Comparison of ENCODE assay signal across 1 cellular context in genomic region chr3:69143605-69144004, GRCh38.
TF ChIP-seq lines count a peak whose summit lies in the region.

No MANE protein-coding gene starts in this region.

TF ChIP-seq in K562, 482 proteins besides CTCF, POLR2A, EP300 and RAD21 (continued from another document and continues in another):
- TF ChIP-seq, protein P1, sequence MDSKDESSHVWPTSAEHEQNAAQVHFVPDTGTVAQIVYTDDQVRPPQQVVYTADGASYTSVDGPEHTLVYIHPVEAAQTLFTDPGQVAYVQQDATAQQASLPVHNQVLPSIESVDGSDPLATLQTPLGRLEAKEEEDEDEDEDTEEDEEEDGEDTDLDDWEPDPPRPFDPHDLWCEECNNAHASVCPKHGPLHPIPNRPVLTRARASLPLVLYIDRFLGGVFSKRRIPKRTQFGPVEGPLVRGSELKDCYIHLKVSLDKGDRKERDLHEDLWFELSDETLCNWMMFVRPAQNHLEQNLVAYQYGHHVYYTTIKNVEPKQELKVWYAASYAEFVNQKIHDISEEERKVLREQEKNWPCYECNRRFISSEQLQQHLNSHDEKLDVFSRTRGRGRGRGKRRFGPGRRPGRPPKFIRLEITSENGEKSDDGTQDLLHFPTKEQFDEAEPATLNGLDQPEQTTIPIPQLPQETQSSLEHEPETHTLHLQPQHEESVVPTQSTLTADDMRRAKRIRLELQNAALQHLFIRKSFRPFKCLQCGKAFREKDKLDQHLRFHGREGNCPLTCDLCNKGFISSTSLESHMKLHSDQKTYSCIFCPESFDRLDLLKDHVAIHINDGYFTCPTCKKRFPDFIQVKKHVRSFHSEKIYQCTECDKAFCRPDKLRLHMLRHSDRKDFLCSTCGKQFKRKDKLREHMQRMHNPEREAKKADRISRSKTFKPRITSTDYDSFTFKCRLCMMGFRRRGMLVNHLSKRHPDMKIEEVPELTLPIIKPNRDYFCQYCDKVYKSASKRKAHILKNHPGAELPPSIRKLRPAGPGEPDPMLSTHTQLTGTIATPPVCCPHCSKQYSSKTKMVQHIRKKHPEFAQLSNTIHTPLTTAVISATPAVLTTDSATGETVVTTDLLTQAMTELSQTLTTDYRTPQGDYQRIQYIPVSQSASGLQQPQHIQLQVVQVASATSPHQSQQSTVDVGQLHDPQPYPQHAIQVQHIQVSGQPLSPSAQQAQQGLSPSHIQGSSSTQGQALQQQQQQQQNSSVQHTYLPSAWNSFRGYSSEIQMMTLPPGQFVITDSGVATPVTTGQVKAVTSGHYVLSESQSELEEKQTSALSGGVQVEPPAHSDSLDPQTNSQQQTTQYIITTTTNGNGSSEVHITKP (IDR thresholded peaks at IDR 0.05; ENCODE audit: partially characterized antibody), result no peak
- TF ChIP-seq HMGN3 (IDR thresholded peaks at IDR 0.05; ENCODE audit: borderline replicate concordance, extremely low read depth, insufficient read length, low read depth, low read length), result no peak
- TF ChIP-seq MNT (conservative IDR thresholded peaks at IDR 0.05), result no peak
- TF ChIP-seq ZNF644 (tag; IDR thresholded peaks at IDR 0.05; ENCODE audit: low read depth), result peak; percentile 61; the same call in 1 of the 2 replicates
- no peak for TF ChIP-seq ATF2 (CRISPR knock-in tag; IDR thresholded peaks at IDR 0.05)
- TF ChIP-seq, protein P2, sequence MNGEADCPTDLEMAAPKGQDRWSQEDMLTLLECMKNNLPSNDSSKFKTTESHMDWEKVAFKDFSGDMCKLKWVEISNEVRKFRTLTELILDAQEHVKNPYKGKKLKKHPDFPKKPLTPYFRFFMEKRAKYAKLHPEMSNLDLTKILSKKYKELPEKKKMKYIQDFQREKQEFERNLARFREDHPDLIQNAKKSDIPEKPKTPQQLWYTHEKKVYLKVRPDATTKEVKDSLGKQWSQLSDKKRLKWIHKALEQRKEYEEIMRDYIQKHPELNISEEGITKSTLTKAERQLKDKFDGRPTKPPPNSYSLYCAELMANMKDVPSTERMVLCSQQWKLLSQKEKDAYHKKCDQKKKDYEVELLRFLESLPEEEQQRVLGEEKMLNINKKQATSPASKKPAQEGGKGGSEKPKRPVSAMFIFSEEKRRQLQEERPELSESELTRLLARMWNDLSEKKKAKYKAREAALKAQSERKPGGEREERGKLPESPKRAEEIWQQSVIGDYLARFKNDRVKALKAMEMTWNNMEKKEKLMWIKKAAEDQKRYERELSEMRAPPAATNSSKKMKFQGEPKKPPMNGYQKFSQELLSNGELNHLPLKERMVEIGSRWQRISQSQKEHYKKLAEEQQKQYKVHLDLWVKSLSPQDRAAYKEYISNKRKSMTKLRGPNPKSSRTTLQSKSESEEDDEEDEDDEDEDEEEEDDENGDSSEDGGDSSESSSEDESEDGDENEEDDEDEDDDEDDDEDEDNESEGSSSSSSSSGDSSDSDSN (IDR thresholded peaks at IDR 0.05; ENCODE audit: borderline replicate concordance in 1 of 2, low read depth in 2 of 2, low read length in 2 of 2), result no peak
- TF ChIP-seq ZC3H11A (IDR thresholded peaks at IDR 0.05; ENCODE audit: low read depth, low read length), result no peak
- TF ChIP-seq SREBF1 (IDR thresholded peaks at IDR 0.05; ENCODE audit: borderline replicate concordance, low read depth, low read length), result no peak
- no peak for TF ChIP-seq MYNN (IDR thresholded peaks at IDR 0.05)
- TF ChIP-seq MYNN (CRISPR knock-in tag; IDR thresholded peaks at IDR 0.05), result no peak
- no peak for TF ChIP-seq FOXP1 (CRISPR knock-in tag; IDR thresholded peaks at IDR 0.05)
- no peak for TF ChIP-seq ZNF695 (CRISPR knock-in tag; IDR thresholded peaks at IDR 0.05)
- no peak for TF ChIP-seq KDM4B (IDR thresholded peaks at IDR 0.05; ENCODE audit: borderline replicate concordance in 2 of 2, low read depth in 1 of 2)
- TF ChIP-seq, protein P3, sequence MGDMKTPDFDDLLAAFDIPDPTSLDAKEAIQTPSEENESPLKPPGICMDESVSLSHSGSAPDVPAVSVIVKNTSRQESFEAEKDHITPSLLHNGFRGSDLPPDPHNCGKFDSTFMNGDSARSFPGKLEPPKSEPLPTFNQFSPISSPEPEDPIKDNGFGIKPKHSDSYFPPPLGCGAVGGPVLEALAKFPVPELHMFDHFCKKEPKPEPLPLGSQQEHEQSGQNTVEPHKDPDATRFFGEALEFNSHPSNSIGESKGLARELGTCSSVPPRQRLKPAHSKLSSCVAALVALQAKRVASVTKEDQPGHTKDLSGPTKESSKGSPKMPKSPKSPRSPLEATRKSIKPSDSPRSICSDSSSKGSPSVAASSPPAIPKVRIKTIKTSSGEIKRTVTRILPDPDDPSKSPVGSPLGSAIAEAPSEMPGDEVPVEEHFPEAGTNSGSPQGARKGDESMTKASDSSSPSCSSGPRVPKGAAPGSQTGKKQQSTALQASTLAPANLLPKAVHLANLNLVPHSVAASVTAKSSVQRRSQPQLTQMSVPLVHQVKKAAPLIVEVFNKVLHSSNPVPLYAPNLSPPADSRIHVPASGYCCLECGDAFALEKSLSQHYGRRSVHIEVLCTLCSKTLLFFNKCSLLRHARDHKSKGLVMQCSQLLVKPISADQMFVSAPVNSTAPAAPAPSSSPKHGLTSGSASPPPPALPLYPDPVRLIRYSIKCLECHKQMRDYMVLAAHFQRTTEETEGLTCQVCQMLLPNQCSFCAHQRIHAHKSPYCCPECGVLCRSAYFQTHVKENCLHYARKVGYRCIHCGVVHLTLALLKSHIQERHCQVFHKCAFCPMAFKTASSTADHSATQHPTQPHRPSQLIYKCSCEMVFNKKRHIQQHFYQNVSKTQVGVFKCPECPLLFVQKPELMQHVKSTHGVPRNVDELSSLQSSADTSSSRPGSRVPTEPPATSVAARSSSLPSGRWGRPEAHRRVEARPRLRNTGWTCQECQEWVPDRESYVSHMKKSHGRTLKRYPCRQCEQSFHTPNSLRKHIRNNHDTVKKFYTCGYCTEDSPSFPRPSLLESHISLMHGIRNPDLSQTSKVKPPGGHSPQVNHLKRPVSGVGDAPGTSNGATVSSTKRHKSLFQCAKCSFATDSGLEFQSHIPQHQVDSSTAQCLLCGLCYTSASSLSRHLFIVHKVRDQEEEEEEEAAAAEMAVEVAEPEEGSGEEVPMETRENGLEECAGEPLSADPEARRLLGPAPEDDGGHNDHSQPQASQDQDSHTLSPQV (IDR thresholded peaks at IDR 0.05), result no peak
- TF ChIP-seq ZBTB49 (CRISPR knock-in tag; IDR thresholded peaks at IDR 0.05; ENCODE audit: borderline replicate concordance), result no peak
- TF ChIP-seq, protein P4, sequence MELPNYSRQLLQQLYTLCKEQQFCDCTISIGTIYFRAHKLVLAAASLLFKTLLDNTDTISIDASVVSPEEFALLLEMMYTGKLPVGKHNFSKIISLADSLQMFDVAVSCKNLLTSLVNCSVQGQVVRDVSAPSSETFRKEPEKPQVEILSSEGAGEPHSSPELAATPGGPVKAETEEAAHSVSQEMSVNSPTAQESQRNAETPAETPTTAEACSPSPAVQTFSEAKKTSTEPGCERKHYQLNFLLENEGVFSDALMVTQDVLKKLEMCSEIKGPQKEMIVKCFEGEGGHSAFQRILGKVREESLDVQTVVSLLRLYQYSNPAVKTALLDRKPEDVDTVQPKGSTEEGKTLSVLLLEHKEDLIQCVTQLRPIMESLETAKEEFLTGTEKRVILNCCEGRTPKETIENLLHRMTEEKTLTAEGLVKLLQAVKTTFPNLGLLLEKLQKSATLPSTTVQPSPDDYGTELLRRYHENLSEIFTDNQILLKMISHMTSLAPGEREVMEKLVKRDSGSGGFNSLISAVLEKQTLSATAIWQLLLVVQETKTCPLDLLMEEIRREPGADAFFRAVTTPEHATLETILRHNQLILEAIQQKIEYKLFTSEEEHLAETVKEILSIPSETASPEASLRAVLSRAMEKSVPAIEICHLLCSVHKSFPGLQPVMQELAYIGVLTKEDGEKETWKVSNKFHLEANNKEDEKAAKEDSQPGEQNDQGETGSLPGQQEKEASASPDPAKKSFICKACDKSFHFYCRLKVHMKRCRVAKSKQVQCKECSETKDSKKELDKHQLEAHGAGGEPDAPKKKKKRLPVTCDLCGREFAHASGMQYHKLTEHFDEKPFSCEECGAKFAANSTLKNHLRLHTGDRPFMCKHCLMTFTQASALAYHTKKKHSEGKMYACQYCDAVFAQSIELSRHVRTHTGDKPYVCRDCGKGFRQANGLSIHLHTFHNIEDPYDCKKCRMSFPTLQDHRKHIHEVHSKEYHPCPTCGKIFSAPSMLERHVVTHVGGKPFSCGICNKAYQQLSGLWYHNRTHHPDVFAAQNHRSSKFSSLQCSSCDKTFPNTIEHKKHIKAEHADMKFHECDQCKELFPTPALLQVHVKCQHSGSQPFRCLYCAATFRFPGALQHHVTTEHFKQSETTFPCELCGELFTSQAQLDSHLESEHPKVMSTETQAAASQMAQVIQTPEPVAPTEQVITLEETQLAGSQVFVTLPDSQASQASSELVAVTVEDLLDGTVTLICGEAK (IDR thresholded peaks at IDR 0.05), result no peak
- TF ChIP-seq, protein P4 (CRISPR knock-in tag; IDR thresholded peaks at IDR 0.05), result no peak
- TF ChIP-seq TEAD2 (tag; IDR thresholded peaks at IDR 0.05), result no peak
- no peak for TF ChIP-seq RBM17 (IDR thresholded peaks at IDR 0.05; ENCODE audit: borderline replicate concordance, low read depth, low read length)
- TF ChIP-seq NFXL1 (CRISPR knock-in tag; IDR thresholded peaks at IDR 0.05), result no peak
- no peak for TF ChIP-seq ZNF253 (CRISPR knock-in tag; conservative IDR thresholded peaks at IDR 0.05)
- TF ChIP-seq JUND (IDR thresholded peaks at IDR 0.05; ENCODE audit: borderline replicate concordance, low read depth, low read length), result peak; percentile 82
- TF ChIP-seq JUND (tag; IDR thresholded peaks at IDR 0.05; ENCODE audit: borderline replicate concordance, low read depth, low read length), result peak; percentile 65; the same call in 1 of the 3 replicates
